23 cellular contexts compared by ENCODE assay signal in genomic region chr1:40786995-40787705, GRCh38. TPM values are rescaled to one million over a fixed set of nuclear protein-coding genes. Genes with fewer than 3 reads are reported as not detected.
"Had no signal": no experiment of that assay in that cellular context is flagged by ENCODE, and none has a peak within 500 bp of the region (broad histone marks: within the 10 kb centered on the region; RNA-seq: fewer than 3 reads in every experiment).

No MANE protein-coding gene starts in this region.

- DNase-seq: activated CD4-positive, alpha-beta T cell treated with anti-CD3 and anti-CD28 coated beads for 36 hours; activated CD8-positive, alpha-beta memory T cell treated with anti-CD3 and anti-CD28 coated beads, Interleukin-2, amount 50 U/mL, for 4 hours; activated CD8-positive, alpha-beta T cell treated with anti-CD3 and anti-CD28 coated beads for 36 hours; activated gamma-delta T cell; activated T-cell treated with anti-CD3 and anti-CD28 coated beads, Interleukin-2, amount 50 U/mL, for 72 hours; amygdala; cortex of kidney; effector CD4-positive, alpha-beta T cell; foreskin melanocyte; heart left ventricle; mammary epithelial cell; naive thymus-derived CD4-positive, alpha-beta T cell; nucleus accumbens; small intestine; stimulated activated CD4-positive, alpha-beta T cell treated with anti-CD3 and anti-CD28 coated beads, Interleukin-4, amount 100 ng/mL, for 24 hours; stimulated activated naive CD4-positive, alpha-beta T cell treated with Interleukin-2 at 50 U/mL for 16 hours; testis; WERI-Rb-1 had no signal

- H3K4me3 ChIP-seq: heart left ventricle, right atrium auricular region, testis had no signal

- H3K9me3 Mint-ChIP-seq: activated CD8-positive, alpha-beta T cell treated with anti-CD3 and anti-CD28 coated beads for 36 hours; activated naive CD4-positive, alpha-beta T cell treated with anti-CD3 and anti-CD28 coated beads, Interleukin-2, amount 50 U/mL, for 72 hours; activated T-cell treated with anti-CD3 and anti-CD28 coated beads, Interleukin-2, amount 50 U/mL, for 72 hours; T-helper 1 cell treated with Interleukin-12 subunit alpha and Interleukin-12 subunit beta and Interleukin-4 antibody, amounts not matched to agents 30 μg/mL and 1 μg/mL, for 36 hours had no signal

- H3K9me3 ChIP-seq: heart left ventricle, right atrium auricular region, testis had no signal

- H3K4me3 Mint-ChIP-seq: activated CD4-positive, alpha-beta T cell treated with anti-CD3 and anti-CD28 coated beads for 36 hours; activated CD8-positive, alpha-beta T cell treated with anti-CD3 and anti-CD28 coated beads for 36 hours; activated T-cell treated with anti-CD3 and anti-CD28 coated beads, Interleukin-2, amount 50 U/mL, for 72 hours; naive thymus-derived CD4-positive, alpha-beta T cell; T-helper 1 cell treated with Interleukin-12 subunit alpha and Interleukin-12 subunit beta and Interleukin-4 antibody, amounts not matched to agents 30 μg/mL and 1 μg/mL, for 36 hours had no signal

- H3K27me3 ChIP-seq: right atrium auricular region, testis had no signal

- H3K36me3 ChIP-seq: heart left ventricle, right atrium auricular region, WERI-Rb-1 had no signal

- FAIRE-seq: endothelial cell of umbilical vein, small intestine had no signal

- H3K4me1 ChIP-seq: testis had no signal

- ATAC-seq: activated CD4-positive, alpha-beta T cell treated with anti-CD3 and anti-CD28 coated beads for 36 hours; activated CD8-positive, alpha-beta T cell treated with anti-CD3 and anti-CD28 coated beads for 36 hours; activated naive CD4-positive, alpha-beta T cell treated with anti-CD3 and anti-CD28 coated beads, Interleukin-2, amount 50 U/mL, for 72 hours; activated T-cell treated with anti-CD3 and anti-CD28 coated beads, Interleukin-2, amount 50 U/mL, for 72 hours; heart left ventricle; naive thymus-derived CD4-positive, alpha-beta T cell had no signal

- H3K36me3 Mint-ChIP-seq: brain had no signal

- H3K27ac ChIP-seq: right atrium auricular region, testis, WERI-Rb-1 had no signal

- H3K27ac Mint-ChIP-seq: activated CD4-positive, alpha-beta T cell treated with anti-CD3 and anti-CD28 coated beads for 36 hours; activated CD8-positive, alpha-beta T cell treated with anti-CD3 and anti-CD28 coated beads for 36 hours; activated T-cell treated with anti-CD3 and anti-CD28 coated beads, Interleukin-2, amount 50 U/mL, for 72 hours; naive thymus-derived CD4-positive, alpha-beta T cell; T-helper 1 cell treated with Interleukin-12 subunit alpha and Interleukin-12 subunit beta and Interleukin-4 antibody, amounts not matched to agents 30 μg/mL and 1 μg/mL, for 36 hours had no signal

RNA-seq across cellular contexts. Expression of gene KCNQ4, which starts 3.6 kb away (rescaled TPM):
- total RNA-seq: mammary epithelial cell had no signal
